ENCODE assay signal across 18 cellular contexts in the genomic region with DNA sequence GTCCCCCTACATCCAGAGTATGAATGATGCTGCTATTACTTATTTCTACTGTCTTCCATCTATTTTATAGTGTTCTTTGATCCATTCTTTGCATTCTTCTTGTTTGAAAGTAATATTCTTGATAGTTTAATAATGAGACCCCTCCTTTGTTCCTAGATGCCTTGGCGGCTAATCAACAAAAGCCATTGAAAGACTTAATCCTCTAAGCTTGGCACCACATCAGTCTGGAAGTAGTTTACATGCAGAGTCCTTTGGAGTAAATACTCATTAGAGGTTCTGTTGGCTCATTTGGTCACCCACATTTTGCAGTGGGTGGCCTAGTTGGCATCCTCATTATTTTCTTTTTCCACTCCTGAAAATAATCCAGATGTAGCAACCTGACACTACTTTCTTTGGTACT.
"Had no signal": no experiment of that assay in that cellular context is flagged by ENCODE, and none has a peak within 500 bp of the region (broad histone marks: within the 10 kb centered on the region; RNA-seq: fewer than 3 reads in every experiment).

No MANE protein-coding gene starts in this region.

- H3K4me3 ChIP-seq: esophagus squamous epithelium, suprapubic skin, thyroid gland had no signal

- H3K27me3 ChIP-seq: esophagus squamous epithelium, suprapubic skin, thyroid gland had no signal

- ATAC-seq: effector memory CD8-positive, alpha-beta T cell; naive thymus-derived CD4-positive, alpha-beta T cell; right cardiac atrium; stimulated activated effector memory CD8-positive, alpha-beta T cell treated with anti-CD3 and anti-CD28 coated beads, Interleukin-12 subunit alpha, Interleukin-12 subunit beta, amount 100 ng/mL, for 72 hours; stimulated activated naive CD8-positive, alpha-beta T cell treated with anti-CD3 and anti-CD28 coated beads, Interleukin-15, Interleukin-2, amounts not matched to agents 100 U/mL and 50 U/mL, for 24 hours had no signal

- H3K4me1 Mint-ChIP-seq: naive thymus-derived CD4-positive, alpha-beta T cell; nephron progenitor cell; stimulated activated effector memory CD8-positive, alpha-beta T cell treated with anti-CD3 and anti-CD28 coated beads, Interleukin-12 subunit alpha, Interleukin-12 subunit beta, amount 100 ng/mL, for 72 hours had no signal

- H3K9me3 ChIP-seq: esophagus squamous epithelium, thyroid gland had no signal

- H3K36me3 ChIP-seq: esophagus squamous epithelium, suprapubic skin, thyroid gland had no signal

- H3K4me1 ChIP-seq: esophagus squamous epithelium, suprapubic skin, thyroid gland had no signal

- H3K27ac Mint-ChIP-seq: dendritic cell treated with granulocyte-macrophage colony-stimulating factor and Interleukin-4, amounts not matched to agents 40 ng/mL and 50 ng/mL, for 4 days; effector memory CD8-positive, alpha-beta T cell; naive thymus-derived CD4-positive, alpha-beta T cell; nephron progenitor cell; stimulated activated effector memory CD8-positive, alpha-beta T cell treated with anti-CD3 and anti-CD28 coated beads, Interleukin-12 subunit alpha, Interleukin-12 subunit beta, amount 100 ng/mL, for 72 hours; type B pancreatic cell had no signal

- H3K4me3 Mint-ChIP-seq: dendritic cell treated with granulocyte-macrophage colony-stimulating factor and Interleukin-4, amounts not matched to agents 40 ng/mL and 50 ng/mL, for 4 days; effector memory CD8-positive, alpha-beta T cell; naive thymus-derived CD4-positive, alpha-beta T cell; nephron progenitor cell; stimulated activated effector memory CD8-positive, alpha-beta T cell treated with anti-CD3 and anti-CD28 coated beads, Interleukin-12 subunit alpha, Interleukin-12 subunit beta, amount 100 ng/mL, for 72 hours; type B pancreatic cell had no signal

- DNase-seq: effector memory CD8-positive, alpha-beta T cell; esophagus squamous epithelium; foreskin fibroblast; kidney glomerular epithelial cell; mesendoderm; naive thymus-derived CD4-positive, alpha-beta T cell; nephron progenitor cell; posterior cingulate gyrus; right cardiac atrium; small intestine; stimulated activated CD4-positive, alpha-beta T cell treated with anti-CD3 and anti-CD28 coated beads, Interleukin-4, amount 100 ng/mL, for 1 hour; stimulated activated CD8-positive, alpha-beta memory T cell treated with anti-CD3 and anti-CD28 coated beads, Interleukin-4, amount 100 ng/mL, for 48 hours; stimulated activated naive CD8-positive, alpha-beta T cell treated with anti-CD3 and anti-CD28 coated beads, Interleukin-15, Interleukin-2, amounts not matched to agents 100 U/mL and 50 U/mL, for 24 hours; thyroid gland had no signal

- H3K27ac ChIP-seq: esophagus squamous epithelium, suprapubic skin, thyroid gland had no signal

- H3K27me3 Mint-ChIP-seq: dendritic cell treated with granulocyte-macrophage colony-stimulating factor and Interleukin-4, amounts not matched to agents 40 ng/mL and 50 ng/mL, for 4 days; effector memory CD8-positive, alpha-beta T cell had no signal

- H3K36me3 Mint-ChIP-seq: naive thymus-derived CD4-positive, alpha-beta T cell; stimulated activated effector memory CD8-positive, alpha-beta T cell treated with anti-CD3 and anti-CD28 coated beads, Interleukin-12 subunit alpha, Interleukin-12 subunit beta, amount 100 ng/mL, for 72 hours had no signal
